ENCODE assay signal across 8 cellular contexts in genomic region chr5:157459715-157460599, GRCh38. TPM values are rescaled to one million over a fixed set of nuclear protein-coding genes. Genes with fewer than 3 reads are reported as not detected.
A peak's percentile ranks its signal among the peaks of the same experiment; 100 is the strongest.
DNase-seq lines count a peak whose midpoint lies in the region; ATAC-seq and TF ChIP-seq lines count a peak whose summit lies in the region.

Gene NIPAL4, plus strand, starts transcription at chr5:157460213. Its CDS starts 108 bp downstream, at chr5:157460321.

- no peak within 1 kb of the TSS for H4K5ac ChIP-seq in H9 (ENCODE audit: insufficient read length, low read depth, low read length)

- H3K9me3 Mint-ChIP-seq in H9 = no peaks in the 10 kb centered on the region
- H3K9me3 Mint-ChIP-seq in activated CD4-positive, alpha-beta memory T cell treated with anti-CD3 and anti-CD28 coated beads for 36 hours = no peaks in the 10 kb centered on the region
- H3K9me3 Mint-ChIP-seq in naive thymus-derived CD4-positive, alpha-beta T cell = no peaks in the 10 kb centered on the region

- no peak within 1 kb of the TSS for H2AFZ ChIP-seq in H9 (ENCODE audit: low read length)

- no peak within 1 kb of the TSS for H2BK12ac ChIP-seq in H9 (ENCODE audit: insufficient read length, low read depth, low read length)

- no peak within 1 kb of the TSS for H2BK5ac ChIP-seq in H9 (ENCODE audit: insufficient read length, low read length)

- H3K36me3 Mint-ChIP-seq in H9 (ENCODE audit: insufficient read depth in 1 of 3, low read depth in 3 of 3) = no peaks in the 10 kb centered on the region
- H3K36me3 Mint-ChIP-seq in activated CD4-positive, alpha-beta memory T cell treated with anti-CD3 and anti-CD28 coated beads for 36 hours = peaks cover 4% of the 10 kb centered on the region
- peaks cover 0 to 4% (median 0%) of the 10 kb centered on the region in 5 donors for H3K36me3 Mint-ChIP-seq in naive thymus-derived CD4-positive, alpha-beta T cell

- H3K23ac ChIP-seq in H9 (ENCODE audit: insufficient read length, low read depth, low read length) = no peak within 1 kb of the TSS

- H3K23me2 ChIP-seq in H9 (ENCODE audit: insufficient read length, low read depth, low read length, poor library complexity, severe bottlenecking) = peaks cover 3% of the 10 kb centered on the region

- H4K91ac ChIP-seq in H9 (ENCODE audit: insufficient read length, low read depth, low read length) = no peak within 1 kb of the TSS

- CTCF ChIA-PET in activated CD4-positive, alpha-beta memory T cell treated with anti-CD3 and anti-CD28 coated beads for 36 hours (lab: Charles Lee) = interaction anchor here (0.6 to 3.6 kb wide), 7 partner anchors 10 to 284 kb away, joined by 3 to 14 read pairs (median 8); partner anchors contain the start of gene LSM11
- CTCF ChIA-PET in naive thymus-derived CD4-positive, alpha-beta T cell (lab: Charles Lee) = interaction anchor here (0.6 kb wide), 2 partner anchors 132 to 478 kb away, joined by 3 to 4 read pairs; no protein-coding TSS in a partner anchor

- no peak within 1 kb of the TSS for H3K27ac ChIP-seq in H9 (ENCODE audit: insufficient read length, low read depth, low read length)
- no peak within 1 kb of the TSS for H3K27ac ChIP-seq in naive thymus-derived CD4-positive, alpha-beta T cell (ENCODE audit: low read depth, low read length)
- peak within 1 kb of the TSS; percentile 74 for H3K27ac ChIP-seq in suprapubic skin

- DNase-seq in H9 (peak; percentile 50), suprapubic skin (ENCODE audit: low spot score in 2 of 2) (peak in 1 of 2 donors; percentile 12)
- peak; percentile 67 for DNase-seq in activated CD4-positive, alpha-beta memory T cell treated with anti-CD3 and anti-CD28 coated beads for 36 hours
- peak in 1 of 9 donors; percentile 62 for DNase-seq in naive thymus-derived CD4-positive, alpha-beta T cell

- H2BK15ac ChIP-seq in H9 (ENCODE audit: low read depth, low read length) = no peak within 1 kb of the TSS

- TF ChIP-seq EP300 in suprapubic skin (IDR thresholded peaks at IDR 0.05) = no peak

- H4K20me1 ChIP-seq in H9 (ENCODE audit: control insufficient read depth, insufficient read depth, insufficient read length) = no peaks in the 10 kb centered on the region

- no peak within 1 kb of the TSS for H3T11ph ChIP-seq in H9 (ENCODE audit: low read length)

- no peak within 1 kb of the TSS for H2BK120ac ChIP-seq in H9 (ENCODE audit: low read depth, low read length, poor library complexity, severe bottlenecking)

- H3K79me1 ChIP-seq in H9 (ENCODE audit: insufficient read depth, low read depth, low read length, poor library complexity, severe bottlenecking) = no peaks in the 10 kb centered on the region

- peaks cover 27 to 36% of the 10 kb centered on the region in 2 experiments for H3K4me1 Mint-ChIP-seq in H9
- H3K4me1 Mint-ChIP-seq in activated CD4-positive, alpha-beta memory T cell treated with anti-CD3 and anti-CD28 coated beads for 36 hours (ENCODE audit: low read depth) = peaks cover 26% of the 10 kb centered on the region
- H3K4me1 Mint-ChIP-seq in naive thymus-derived CD4-positive, alpha-beta T cell = peaks cover 0 to 35% (median 11%) of the 10 kb centered on the region in 7 donors

- H4K8ac ChIP-seq in H9 (replicated peaks; ENCODE audit: insufficient read length, low read depth, low read length) = no peak within 1 kb of the TSS

- POLR2A ChIA-PET in activated CD4-positive, alpha-beta memory T cell treated with anti-CD3 and anti-CD28 coated beads for 36 hours (lab: Charles Lee) = interaction anchor here (0.6 to 1.5 kb wide), 2 partner anchors 66 to 343 kb away, joined by 3 read pairs; no protein-coding TSS in a partner anchor
- POLR2A ChIA-PET in naive thymus-derived CD4-positive, alpha-beta T cell (lab: Charles Lee) = no interaction called here

- H3K27ac Mint-ChIP-seq in H9 = no peak within 1 kb of the TSS
- H3K27ac Mint-ChIP-seq in activated CD4-positive, alpha-beta memory T cell treated with anti-CD3 and anti-CD28 coated beads for 36 hours = no peak within 1 kb of the TSS
- H3K27ac Mint-ChIP-seq in naive thymus-derived CD4-positive, alpha-beta T cell = no peak within 1 kb of the TSS

- H3K14ac ChIP-seq in H9 (ENCODE audit: insufficient read depth, low read length) = no peak within 1 kb of the TSS

- no peak within 1 kb of the TSS for H3K4ac ChIP-seq in H9 (ENCODE audit: low read depth, low read length)

- H3K4me3 ChIP-seq in naive thymus-derived CD4-positive, alpha-beta T cell (ENCODE audit: low read length) = no peak within 1 kb of the TSS
- peak within 1 kb of the TSS; percentile 57 for H3K4me3 ChIP-seq in suprapubic skin

- no peaks in the 10 kb centered on the region for H3K9me3 ChIP-seq in H9 (ENCODE audit: control insufficient read depth, low read depth, low read length)
- no peaks in the 10 kb centered on the region for H3K9me3 ChIP-seq in naive thymus-derived CD4-positive, alpha-beta T cell (ENCODE audit: control insufficient read depth in 2 of 3, low read length in 3 of 3)
- no peaks in the 10 kb centered on the region for H3K9me3 ChIP-seq in suprapubic skin

- H2AK5ac ChIP-seq in H9 (ENCODE audit: insufficient read length, low read length) = no peak within 1 kb of the TSS

- no peak within 1 kb of the TSS for H3K56ac ChIP-seq in H9 (ENCODE audit: insufficient read length, low read depth, low read length)

- TF ChIP-seq CTCF in H9 (conservative IDR thresholded peaks at IDR 0.05) (no peak), suprapubic skin (IDR thresholded peaks at IDR 0.05) (no peak)

- no peaks in the 10 kb centered on the region for H3K36me3 ChIP-seq in naive thymus-derived CD4-positive, alpha-beta T cell (ENCODE audit: control insufficient read depth in 2 of 3, insufficient read depth in 3 of 3, low read length in 3 of 3)
- no peaks in the 10 kb centered on the region for H3K36me3 ChIP-seq in suprapubic skin

- H3K27me3 Mint-ChIP-seq in H9 (ENCODE audit: low read depth) = peaks cover 63% of the 10 kb centered on the region
- H3K27me3 Mint-ChIP-seq in activated CD4-positive, alpha-beta memory T cell treated with anti-CD3 and anti-CD28 coated beads for 36 hours = peaks cover 18% of the 10 kb centered on the region
- H3K27me3 Mint-ChIP-seq in naive thymus-derived CD4-positive, alpha-beta T cell = peaks cover 19 to 42% (median 29%) of the 10 kb centered on the region in 5 donors

- peaks cover 5% of the 10 kb centered on the region for H3K4me1 ChIP-seq in H9 (ENCODE audit: insufficient read depth, low read length)
- no peaks in the 10 kb centered on the region for H3K4me1 ChIP-seq in naive thymus-derived CD4-positive, alpha-beta T cell (ENCODE audit: control insufficient read depth in 2 of 2, insufficient read depth in 2 of 2, low read length in 2 of 2)
- peaks cover 52% of the 10 kb centered on the region for H3K4me1 ChIP-seq in suprapubic skin

- no CpG with 5 or more reads among the region's 54 CpGs for WGBS in H9 (ENCODE audit: extremely low coverage, insufficient read length, low lambda C conversion rate)
- WGBS in suprapubic skin = 14% methylated on average over 7 of the region's 54 CpGs

- no peak within 1 kb of the TSS for H2BK20ac ChIP-seq in H9 (ENCODE audit: low read depth, low read length, poor library complexity, severe bottlenecking)

- H3K4me3 Mint-ChIP-seq in H9 = peak within 1 kb of the TSS; percentile 65 to 88
- peak within 1 kb of the TSS; percentile 66 for H3K4me3 Mint-ChIP-seq in activated CD4-positive, alpha-beta memory T cell treated with anti-CD3 and anti-CD28 coated beads for 36 hours
- peak within 1 kb of the TSS; percentile 44 to 79 (median 58) for H3K4me3 Mint-ChIP-seq in naive thymus-derived CD4-positive, alpha-beta T cell

- no peak within 1 kb of the TSS for H3K18ac ChIP-seq in H9 (ENCODE audit: insufficient read length, low read depth, low read length)

- intact Hi-C loops in activated CD4-positive, alpha-beta memory T cell treated with anti-CD3 and anti-CD28 coated beads for 36 hours (cut with micrococcal nuclease) = loop anchor here (10.0 kb wide), 1 partner anchor 535 kb away; no protein-coding TSS in a partner anchor
- intact Hi-C loops in naive thymus-derived CD4-positive, alpha-beta T cell (cut with micrococcal nuclease) = no loop called here

- H3K27me3 ChIP-seq in H9 (ENCODE audit: insufficient read depth, low read length) = peaks cover 16% of the 10 kb centered on the region
- H3K27me3 ChIP-seq in naive thymus-derived CD4-positive, alpha-beta T cell (ENCODE audit: control insufficient read depth in 2 of 2, insufficient read depth in 2 of 2, low read length in 2 of 2) = no peaks in the 10 kb centered on the region
- peaks cover 6% of the 10 kb centered on the region for H3K27me3 ChIP-seq in suprapubic skin

- H3K4me2 ChIP-seq in H9 (ENCODE audit: insufficient read depth, insufficient read length, low read length) = peak within 1 kb of the TSS; percentile 54

- H3K79me2 ChIP-seq in H9 (ENCODE audit: insufficient read depth, low read length) = no peaks in the 10 kb centered on the region

- no peak within 1 kb of the TSS for H3K9ac ChIP-seq in H9 (ENCODE audit: extremely low read depth, insufficient read length, low read length)

- TF ChIP-seq POLR2A in suprapubic skin (IDR thresholded peaks at IDR 0.05) = peak in 1 of 2 donors; percentile 8

- ATAC-seq in esophagus mucosa (peak; percentile 63), GM18519 (IDR thresholded peaks at IDR 0.05; ENCODE audit: low FRiP score, unreplicated experiment) (no peak), HG02798 (IDR thresholded peaks at IDR 0.05; ENCODE audit: poor library complexity, unreplicated experiment) (no peak), HG03108 (IDR thresholded peaks at IDR 0.05; ENCODE audit: unreplicated experiment) (no peak)
- ATAC-seq in naive thymus-derived CD4-positive, alpha-beta T cell = peak; percentile 50

RNA-seq across cellular contexts. Expression of gene NIPAL4, which starts in this region (rescaled TPM):
- total RNA-seq in H9 (2021) (not detected in 2 replicates), esophagus mucosa (31.2 TPM), suprapubic skin (100 to 1,000 TPM in 2 of 4 donors, 10 to 100 TPM in 2; 45.8 to 111 (median 86.6) TPM)
- total RNA-seq in activated CD4-positive, alpha-beta memory T cell treated with anti-CD3 and anti-CD28 coated beads for 36 hours = 1 to 10 TPM; 2.5 to 2.9 TPM
- total RNA-seq in naive thymus-derived CD4-positive, alpha-beta T cell = 1 to 10 TPM in 2 of 5 experiments, under 1 TPM in 1, not detected in 2; 0.70 to 1.6 (median 1.2) TPM
- polyA plus RNA-seq in naive thymus-derived CD4-positive, alpha-beta T cell = not detected

Comparison
In these comparisons a context has a peak if more than half of its experiments do, and no peak if none do; other contexts are left out.
1. Peak in DNase-seq and H3K4me2 ChIP-seq in H9; RNA of the gene not detected or under 1 TPM.
2. ATAC-seq: peak in esophagus mucosa (single experiment) and naive thymus-derived CD4-positive, alpha-beta T cell (single experiment); none in GM18519 (single experiment), HG02798 (single experiment) and HG03108 (single experiment).
3. Peak in every context shown above with its lines, with median percentiles within 50 percentile points of each other: H3K4me3 Mint-ChIP-seq.